ENCODE assay signal across 1 cellular context in genomic region chr5:77030097-77031071, GRCh38.
TF ChIP-seq lines count a peak whose summit lies in the region.

Gene AGGF1 (plus strand): TSS chr5:77030404. CDS start chr5:77030767, 363 bp downstream.

TF ChIP-seq in HepG2, 621 proteins besides CTCF, POLR2A, EP300 and RAD21 (continued from another document and continues in another):
- TF ChIP-seq ZXDC (CRISPR knock-in tag; IDR thresholded peaks at IDR 0.05) (peak; percentile 72; the same call in 1 of the 2 replicates), PHF8 (CRISPR knock-in tag; IDR thresholded peaks at IDR 0.05) (peak; percentile 93), ZBTB4 (CRISPR knock-in tag; IDR thresholded peaks at IDR 0.05; ENCODE audit: borderline replicate concordance) (peak; percentile 85; the same call in 1 of the 2 replicates), ZSCAN25 (CRISPR knock-in tag; IDR thresholded peaks at IDR 0.05) (no peak), THAP8 (CRISPR knock-in tag; IDR thresholded peaks at IDR 0.05; ENCODE audit: borderline replicate concordance) (peak; percentile 87; the same call in 1 of the 2 replicates), REPIN1 (CRISPR knock-in tag; IDR thresholded peaks at IDR 0.05; ENCODE audit: borderline replicate concordance, low read depth) (peak; percentile 94; the same call in 1 of the 2 replicates), ZNF383 (CRISPR knock-in tag; IDR thresholded peaks at IDR 0.05; ENCODE audit: borderline replicate concordance) (peak; percentile 94; the same call in 1 of the 2 replicates), ATM (IDR thresholded peaks at IDR 0.05; ENCODE audit: borderline replicate concordance) (no peak), AGO1 (IDR thresholded peaks at IDR 0.05; ENCODE audit: low read depth, low read length, poor library complexity, severe bottlenecking) (no peak), SP2 (CRISPR knock-in tag; IDR thresholded peaks at IDR 0.05) (peak; percentile 84), TBX2 (CRISPR knock-in tag; IDR thresholded peaks at IDR 0.05; ENCODE audit: borderline replicate concordance) (peak; percentile 86), ZKSCAN8 (CRISPR knock-in tag; IDR thresholded peaks at IDR 0.05; ENCODE audit: borderline replicate concordance) (peak; percentile 67; the same call in 1 of the 2 replicates), SSRP1 (CRISPR knock-in tag; IDR thresholded peaks at IDR 0.05) (0 out of 2 replicates have a peak, but pooled peaks have one; percentile 27), E2F5 (CRISPR knock-in tag; conservative IDR thresholded peaks at IDR 0.05) (peak; percentile 32; the same call in 1 of the 2 replicates), ZNF724P (CRISPR knock-in tag; IDR thresholded peaks at IDR 0.05; ENCODE audit: borderline replicate concordance) (0 out of 2 replicates have a peak, but pooled peaks have one; percentile 24), SCMH1 (CRISPR knock-in tag; IDR thresholded peaks at IDR 0.05; ENCODE audit: borderline replicate concordance) (no peak), NFIC (IDR thresholded peaks at IDR 0.05; ENCODE audit: low read length) (no peak), FOXJ3 (CRISPR knock-in tag; IDR thresholded peaks at IDR 0.05; ENCODE audit: borderline replicate concordance) (0 out of 2 replicates have a peak, but pooled peaks have one; percentile 39), NPAS2 (CRISPR knock-in tag; IDR thresholded peaks at IDR 0.05; ENCODE audit: borderline replicate concordance) (no peak), ZNF605 (CRISPR knock-in tag; IDR thresholded peaks at IDR 0.05) (no peak; the same call in none of the 2 replicates), ZNF24 (IDR thresholded peaks at IDR 0.05) (no peak), TFE3 (CRISPR knock-in tag; IDR thresholded peaks at IDR 0.05) (no peak), DRAP1 (CRISPR knock-in tag; IDR thresholded peaks at IDR 0.05) (peak; percentile 77), RFX5 (IDR thresholded peaks at IDR 0.05; ENCODE audit: low read depth, low read length) (no peak), GTF3A (CRISPR knock-in tag; conservative IDR thresholded peaks at IDR 0.05) (0 out of 2 replicates have a peak, but pooled peaks have one; percentile 48), HOXA5 (CRISPR knock-in tag; IDR thresholded peaks at IDR 0.05) (peak; percentile 78), MAFF (IDR thresholded peaks at IDR 0.05; ENCODE audit: low read depth, low read length) (no peak), ZNF737 (CRISPR knock-in tag; IDR thresholded peaks at IDR 0.05; ENCODE audit: borderline replicate concordance) (peak; percentile 91; the same call in 1 of the 2 replicates), PPARG (CRISPR knock-in tag; conservative IDR thresholded peaks at IDR 0.05) (no peak; the same call in 1 of the 2 replicates), KLF15 (CRISPR knock-in tag; IDR thresholded peaks at IDR 0.05; ENCODE audit: borderline replicate concordance) (0 out of 2 replicates have a peak, but pooled peaks have one; percentile 20), TEAD2 (CRISPR knock-in tag; IDR thresholded peaks at IDR 0.05) (no peak), TCF7L2 (IDR thresholded peaks at IDR 0.05; ENCODE audit: low read depth, low read length) (no peak), ZNF232 (CRISPR knock-in tag; IDR thresholded peaks at IDR 0.05; ENCODE audit: borderline replicate concordance) (peak; percentile 73; the same call in 1 of the 2 replicates), NCOR1 (IDR thresholded peaks at IDR 0.05; ENCODE audit: borderline replicate concordance, low read length) (no peak; the same call in 1 of the 2 replicates), SPEN (CRISPR knock-in tag; IDR thresholded peaks at IDR 0.05; ENCODE audit: low read depth) (peak; percentile 95), TBL1XR1 (IDR thresholded peaks at IDR 0.05; ENCODE audit: borderline replicate concordance, low read length, partially characterized antibody) (no peak), NFATC3 (CRISPR knock-in tag; IDR thresholded peaks at IDR 0.05) (0 out of 2 replicates have a peak, but pooled peaks have one; percentile 26), ZNF720 (CRISPR knock-in tag; IDR thresholded peaks at IDR 0.05) (no peak), ZEB1 (IDR thresholded peaks at IDR 0.05; ENCODE audit: insufficient replicate concordance, low read depth) (no peak), HOXD1 (CRISPR knock-in tag; IDR thresholded peaks at IDR 0.05) (peak; percentile 27; the same call in 1 of the 2 replicates), GABPB1 (CRISPR knock-in tag; IDR thresholded peaks at IDR 0.05) (peak; percentile 97), MBD4 (IDR thresholded peaks at IDR 0.05; ENCODE audit: borderline replicate concordance, low read length) (no peak), ZBTB37 (CRISPR knock-in tag; IDR thresholded peaks at IDR 0.05) (no peak), CREB3 (CRISPR knock-in tag; IDR thresholded peaks at IDR 0.05) (peak; percentile 48; the same call in 1 of the 2 replicates), HES4 (CRISPR knock-in tag; IDR thresholded peaks at IDR 0.05; ENCODE audit: borderline replicate concordance) (no peak), ZNF296 (CRISPR knock-in tag; conservative IDR thresholded peaks at IDR 0.05) (no peak), TERF1 (CRISPR knock-in tag; IDR thresholded peaks at IDR 0.05) (no peak), ZNF709 (CRISPR knock-in tag; IDR thresholded peaks at IDR 0.05) (no peak), SKIL (CRISPR knock-in tag; IDR thresholded peaks at IDR 0.05; ENCODE audit: borderline replicate concordance) (0 out of 2 replicates have a peak, but pooled peaks have one; percentile 29), FIP1L1 (IDR thresholded peaks at IDR 0.05; ENCODE audit: borderline replicate concordance, insufficient read depth, low read depth, low read length) (no peak), NFYB (CRISPR knock-in tag; IDR thresholded peaks at IDR 0.05) (peak; percentile 25; the same call in 1 of the 2 replicates), ZNF251 (CRISPR knock-in tag; IDR thresholded peaks at IDR 0.05) (no peak), SNRNP70 (IDR thresholded peaks at IDR 0.05; ENCODE audit: low read depth, low read length) (no peak)
